In the genomic region with DNA sequence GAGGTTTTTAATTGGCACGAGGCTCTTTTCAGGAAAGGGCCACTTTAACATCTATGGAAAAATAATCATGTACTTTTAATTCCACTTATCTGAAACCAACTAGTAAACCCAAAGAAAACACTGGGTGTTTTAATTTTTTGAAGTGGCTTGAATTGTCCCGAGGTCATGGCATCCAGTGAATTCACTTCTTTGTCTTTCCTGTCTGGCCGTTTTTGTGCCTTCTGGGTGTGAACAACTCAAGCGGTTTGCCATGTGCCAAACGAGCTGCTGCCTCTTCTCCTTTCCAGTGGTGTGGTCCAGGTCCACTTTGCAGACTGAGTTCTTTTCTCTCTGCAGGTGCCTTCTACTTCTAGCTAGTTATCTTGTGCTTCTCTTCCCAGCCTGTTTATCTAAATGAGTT, we compare ENCODE assay signal across 17 cellular contexts.
DNase-seq lines count a peak whose midpoint lies in the region; ATAC-seq, FAIRE-seq and TF ChIP-seq lines count a peak whose summit lies in the region.
"Had no signal": no experiment of that assay in that cellular context is flagged by ENCODE, and none has a peak within 500 bp of the region (broad histone marks: within the 10 kb centered on the region; RNA-seq: fewer than 3 reads in every experiment).

No MANE protein-coding gene starts in this region.

- H3K23me2 ChIP-seq in H1 (ENCODE audit: low read depth, low read length) = no peaks in the 10 kb centered on the region

- H4K91ac ChIP-seq in H1 (replicated peaks; ENCODE audit: insufficient read length, low read length) = no peak overlapping the region

- no peaks in the 10 kb centered on the region for H3K36me3 ChIP-seq in Loucy (ENCODE audit: insufficient read depth, low read length)
- H3K36me3 ChIP-seq in H1 (ENCODE audit: control insufficient read depth in 2 of 4, insufficient read depth in 4 of 4, low read length in 3 of 4) = no peaks in the 10 kb centered on the region
- H3K36me3 ChIP-seq in GM23248 (ENCODE audit: low read depth) = no peaks in the 10 kb centered on the region
- H3K36me3 ChIP-seq: BLaER1 treated with 17β-estradiol and CSF1 and Interleukin-3, amounts not matched to agents 10 nM and 100 nM had no signal

- H3K9me2 ChIP-seq in Loucy (replicated peaks; ENCODE audit: low read depth, low read length) (no peaks in the 10 kb centered on the region), GM23248 (ENCODE audit: insufficient read depth) (no peaks in the 10 kb centered on the region)

- H2BK15ac ChIP-seq in H1 (ENCODE audit: low read length) = peak overlapping the region; percentile 61; the same call in 1 of the 2 replicates

- TF ChIP-seq EP300 in H1 (IDR thresholded peaks at IDR 0.05; ENCODE audit: borderline replicate concordance in 1 of 2, low read depth in 2 of 2, low read length in 2 of 2) = no peak

- H3K14ac ChIP-seq in H1 (ENCODE audit: insufficient read length) = no peak overlapping the region

- H3K4me3 ChIP-seq in Loucy (ENCODE audit: low read length, poor library complexity, severe bottlenecking) = peak overlapping the region; percentile 34
- no peak overlapping the region for H3K4me3 ChIP-seq in H1 (ENCODE audit: extremely low read depth in 1 of 4, insufficient read depth in 2 of 4, low read depth in 3 of 4, low read length in 4 of 4)
- no peak overlapping the region for H3K4me3 ChIP-seq in GM23248
- H3K4me3 ChIP-seq: A549; BLaER1 treated with 17β-estradiol and CSF1 and Interleukin-3, amounts not matched to agents 10 nM and 100 nM; SK-N-MC had no signal

- WGBS in H1 (ENCODE audit: extremely low coverage in 1 of 2, insufficient coverage in 1 of 2, insufficient read length in 1 of 2, insufficient replicate concordance in 2 of 2, low coverage in 1 of 2, low lambda C conversion rate in 2 of 2, missing lambda C conversion rate in 1 of 2), 2 experiments = 86% methylated on average over 5 of the region's 5 CpGs; no CpG with 5 or more reads in 1 of the 2 experiments
- 70 to 73% methylated on average over 5 of the region's 5 CpGs for WGBS in GM23248 (ENCODE audit: low coverage in 1 of 2, low lambda C conversion rate in 2 of 2, missing lambda C conversion rate in 2 of 2), 2 experiments

- H3K27me3 ChIP-seq in Loucy (ENCODE audit: insufficient read depth, low read length, poor library complexity, severe bottlenecking) (no peaks in the 10 kb centered on the region), H1 (replicated peaks in 1 of 4; ENCODE audit: control insufficient read depth in 3 of 4, extremely low read depth in 1 of 4, insufficient read depth in 3 of 4, low read length in 3 of 4) (no peaks in the 10 kb centered on the region), GM23248 (replicated peaks; ENCODE audit: insufficient read depth) (no peaks in the 10 kb centered on the region)
- H3K27me3 ChIP-seq: BLaER1 treated with 17β-estradiol and CSF1 and Interleukin-3, amounts not matched to agents 10 nM and 100 nM had no signal

- H3K18ac ChIP-seq in H1 (ENCODE audit: extremely low read depth, low read length) = no peak overlapping the region; the same call in 1 of the 2 replicates

- H3K4me1 ChIP-seq in Loucy (ENCODE audit: insufficient read depth, low read length, poor library complexity, severe bottlenecking) (peaks cover 41% of the 10 kb centered on the region), H1 (replicated peaks in 1 of 4; ENCODE audit: control insufficient read depth in 3 of 4, insufficient read depth in 4 of 4, low read length in 3 of 4) (no peaks in the 10 kb centered on the region; a peak in 1 of 7 replicates), GM23248 (ENCODE audit: insufficient read depth) (peaks cover 6% of the 10 kb centered on the region; the same call in 1 of the 2 replicates)
- H3K4me1 ChIP-seq: BLaER1 treated with 17β-estradiol and CSF1 and Interleukin-3, amounts not matched to agents 10 nM and 100 nM had no signal

- no peak overlapping the region for H3K56ac ChIP-seq in H1 (replicated peaks; ENCODE audit: insufficient read length, low read depth, low read length)

- no peak overlapping the region for H2BK5ac ChIP-seq in H1 (ENCODE audit: low read depth, low read length)

- H2AK5ac ChIP-seq in H1 (ENCODE audit: low read depth, low read length) = no peak overlapping the region

- H3K9me3 ChIP-seq in Loucy (ENCODE audit: insufficient read depth, low read depth, low read length) (no peaks in the 10 kb centered on the region), H1 (ENCODE audit: insufficient read depth in 2 of 2, low read depth in 1 of 2, low read length in 1 of 2) (no peaks in the 10 kb centered on the region), GM23248 (ENCODE audit: low read depth) (no peaks in the 10 kb centered on the region)
- H3K9me3 ChIP-seq: A549; BLaER1 treated with 17β-estradiol and CSF1 and Interleukin-3, amounts not matched to agents 10 nM and 100 nM had no signal

- no peaks in the 10 kb centered on the region; the same call in 1 of the 2 replicates for H3K79me1 ChIP-seq in H1 (ENCODE audit: low read depth, low read length)

- no peak overlapping the region for H4K5ac ChIP-seq in H1 (ENCODE audit: insufficient read length, low read depth, low read length)

- POLR2A ChIA-PET in H1 (lab: Charles Lee; ENCODE audit: partially characterized antibody) = no interaction called here

- CTCF ChIA-PET in H1 (lab: Charles Lee; ENCODE audit: partially characterized antibody) = no interaction called here

- peak overlapping the region; percentile 68; the same call in 1 of the 2 replicates for H2BK12ac ChIP-seq in H1 (ENCODE audit: low read depth, low read length)

- H3F3A ChIP-seq in Loucy (ENCODE audit: low read depth) (peaks cover 17% of the 10 kb centered on the region), GM23248 (ENCODE audit: insufficient read depth) (no peaks in the 10 kb centered on the region)

- H2BK20ac ChIP-seq in H1 (ENCODE audit: low read length) = no peak overlapping the region

- no peak for TF ChIP-seq CTCF in Loucy (conservative IDR thresholded peaks at IDR 0.05; ENCODE audit: low read length)
- TF ChIP-seq CTCF in H1 (IDR thresholded peaks at IDR 0.05; ENCODE audit: control extremely low read depth in 1 of 3, insufficient read depth in 1 of 3, low read depth in 1 of 3, low read length in 3 of 3) = no peak

- no peak for FAIRE-seq in H1 (lab: Jason Lieb, UNC)
- FAIRE-seq: H54 had no signal

- H3K23ac ChIP-seq in H1 (ENCODE audit: insufficient read length) = no peak overlapping the region

- H3K9ac ChIP-seq in Loucy (ENCODE audit: low read depth, low read length, poor library complexity, severe bottlenecking) (peak overlapping the region; percentile 39), H1 (replicated peaks in 1 of 4; ENCODE audit: extremely low read depth in 1 of 4, low read depth in 3 of 4, low read length in 3 of 4) (no peak overlapping the region), GM23248 (no peak overlapping the region)
- H3K9ac ChIP-seq: BLaER1 treated with 17β-estradiol and CSF1 and Interleukin-3, amounts not matched to agents 10 nM and 100 nM had no signal

- peaks cover 65% of the 10 kb centered on the region for H3K79me2 ChIP-seq in Loucy (ENCODE audit: insufficient read depth, low read length)
- H3K79me2 ChIP-seq in H1 (ENCODE audit: control insufficient read depth in 1 of 2, insufficient read depth in 2 of 2, low read length in 2 of 2) = peaks cover 0 to 4% of the 10 kb centered on the region in 2 experiments; a peak in 1 of 4 replicates
- H3K79me2 ChIP-seq in GM23248 (ENCODE audit: insufficient read depth) = no peaks in the 10 kb centered on the region

- DNase-seq in COLO829 (ENCODE audit: low spot score) = peak; percentile 41
- peak; percentile 95 for DNase-seq in NCI-H748 (lab: John Stamatoyannopoulos, UW; ENCODE audit: unreplicated experiment)
- no peak for DNase-seq in H1 (ENCODE audit: low read depth in 1 of 2, low spot score in 2 of 2)
- no peak for DNase-seq in NCI-H2227 (lab: John Stamatoyannopoulos, UW; ENCODE audit: unreplicated experiment)
- DNase-seq in GM23248 = no peak
- DNase-seq in LoVo (ENCODE audit: low spot score) = no peak
- DNase-seq: CD8-positive, alpha-beta memory T cell; EL; NCI-H1694; NCI-H2171; NCI-H524 had no signal

- no peak overlapping the region for H2BK120ac ChIP-seq in H1 (replicated peaks; ENCODE audit: low read depth, low read length)

- no peak for ATAC-seq in GM18520 (IDR thresholded peaks at IDR 0.05; ENCODE audit: unreplicated experiment)

- H2AFZ ChIP-seq in Loucy (ENCODE audit: low read length) (no peak overlapping the region), H1 (ENCODE audit: low read length) (no peak overlapping the region), GM23248 (no peak overlapping the region)

- H3K27ac ChIP-seq in H1 (ENCODE audit: low read depth, low read length) = no peak overlapping the region
- H3K27ac ChIP-seq in GM23248 = no peak overlapping the region
- H3K27ac ChIP-seq: BLaER1 treated with 17β-estradiol and CSF1 and Interleukin-3, amounts not matched to agents 10 nM and 100 nM; SK-N-MC had no signal

- H3K4me2 ChIP-seq in Loucy (ENCODE audit: low read depth, low read length, poor library complexity, severe bottlenecking) = peak overlapping the region; percentile 63
- H3K4me2 ChIP-seq in H1 (ENCODE audit: insufficient read depth in 1 of 2, low read depth in 2 of 2, low read length in 2 of 2) = no peak overlapping the region
- no peak overlapping the region for H3K4me2 ChIP-seq in GM23248 (ENCODE audit: unreplicated experiment)
- H3K4me2 ChIP-seq: BLaER1 treated with 17β-estradiol and CSF1 and Interleukin-3, amounts not matched to agents 10 nM and 100 nM had no signal

- H4K20me1 ChIP-seq in Loucy (ENCODE audit: insufficient read depth, low read length, poor library complexity, severe bottlenecking) = no peaks in the 10 kb centered on the region
- no peaks in the 10 kb centered on the region for H4K20me1 ChIP-seq in H1 (replicated peaks in 1 of 2; ENCODE audit: control insufficient read depth in 1 of 2, insufficient read depth in 2 of 2, low read length in 2 of 2)
- no peaks in the 10 kb centered on the region for H4K20me1 ChIP-seq in GM23248 (ENCODE audit: insufficient read depth)
- H4K20me1 ChIP-seq: BLaER1 treated with 17β-estradiol and CSF1 and Interleukin-3, amounts not matched to agents 10 nM and 100 nM had no signal

- H3K4ac ChIP-seq in H1 (replicated peaks; ENCODE audit: insufficient read length, low read depth, low read length) = no peak overlapping the region

- TF ChIP-seq POLR2A in H1 (IDR thresholded peaks at IDR 0.05; ENCODE audit: control extremely low read depth in 1 of 2, low read depth in 2 of 2, low read length in 2 of 2) = no peak

- TF ChIP-seq RAD21 in H1 (IDR thresholded peaks at IDR 0.05 in 1 of 2, conservative IDR thresholded peaks at IDR 0.05 in 1 of 2; ENCODE audit: low read depth in 2 of 2, low read length in 2 of 2) = no peak

- in situ Hi-C loops in GM23248 (cut with MboI) = no loop called here

- H4K8ac ChIP-seq in H1 (ENCODE audit: extremely low read depth, insufficient read depth, low read length) = no peak overlapping the region

TF ChIP-seq in H1, 55 proteins besides CTCF, POLR2A, EP300 and RAD21:
- TF ChIP-seq HDAC6 (IDR thresholded peaks at IDR 0.05; ENCODE audit: low read depth, low read length) = no peak
- no peak for TF ChIP-seq BRCA1 (IDR thresholded peaks at IDR 0.05; ENCODE audit: low read depth, low read length)

Comparison
In these comparisons a context has a peak if more than half of its experiments do, and no peak if none do; other contexts are left out.
1. DNase-seq: peak in COLO829 (single experiment) and NCI-H748 (single experiment); none in H1 (0 of 2), NCI-H2227 (single experiment), GM23248 (single experiment) and LoVo (single experiment).